35 cellular contexts compared by ENCODE assay signal in the genomic region with DNA sequence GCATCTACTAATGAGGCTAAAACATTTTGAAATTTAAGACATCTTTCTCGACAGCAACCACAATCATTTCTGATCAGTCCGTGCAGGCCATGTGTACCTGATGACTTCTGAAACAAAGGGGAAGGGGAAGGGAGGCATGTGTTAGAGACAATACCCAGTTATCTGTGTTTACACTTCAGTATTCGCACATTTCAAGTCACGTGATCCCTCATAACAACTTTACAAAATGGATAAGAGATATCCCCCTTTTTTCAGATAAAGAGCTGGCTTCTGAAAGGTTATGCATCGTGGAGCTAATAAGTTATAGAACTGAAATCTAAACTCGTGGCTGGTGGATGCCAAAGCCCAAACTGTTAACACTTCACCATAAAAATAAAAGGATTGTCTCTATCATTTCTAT.
DNase-seq lines count a peak whose midpoint lies in the region; ATAC-seq, FAIRE-seq and TF ChIP-seq lines count a peak whose summit lies in the region.
"Had no signal": no experiment of that assay in that cellular context is flagged by ENCODE, and none has a peak within 500 bp of the region (broad histone marks: within the 10 kb centered on the region; RNA-seq: fewer than 3 reads in every experiment).

No MANE protein-coding gene starts in this region.

- no peak overlapping the region for H3K27ac ChIP-seq in HepG2 (ENCODE audit: extremely low read length, insufficient read depth, low read length)
- H3K27ac ChIP-seq in right lobe of liver = no peak overlapping the region
- no peak overlapping the region for H3K27ac ChIP-seq in H9 (ENCODE audit: insufficient read length, low read depth, low read length)
- H3K27ac ChIP-seq in K562 (ENCODE audit: extremely low read depth, low read depth, low read length) = no peak overlapping the region
- no peak overlapping the region for H3K27ac ChIP-seq in psoas muscle
- H3K27ac ChIP-seq: 22Rv1, A549, BLaER1, C4-2B had no signal

- POLR2A ChIA-PET in HepG2 (lab: Yijun Ruan, JAX) = no interaction called here
- POLR2A ChIA-PET in K562 (lab: Yijun Ruan, JAX) = no interaction called here

- H3K4me1 ChIP-seq in HepG2 (ENCODE audit: insufficient read depth, low read length) (no peaks in the 10 kb centered on the region), right lobe of liver (no peaks in the 10 kb centered on the region), H9 (ENCODE audit: insufficient read depth, low read length) (peaks cover 2% of the 10 kb centered on the region; the same call in 1 of the 2 replicates), K562 (replicated peaks in 1 of 2; ENCODE audit: control insufficient read depth in 2 of 2, insufficient read depth in 2 of 2, low read length in 2 of 2) (no peaks in the 10 kb centered on the region), psoas muscle (no peaks in the 10 kb centered on the region)
- H3K4me1 ChIP-seq: Caco-2 had no signal

- CTCF ChIA-PET in HepG2 (lab: Yijun Ruan, JAX; ENCODE audit: low intra/inter-chr PET ratio, low total read pairs) = no interaction called here
- CTCF ChIA-PET in K562 (lab: Yijun Ruan, JAX; ENCODE audit: low intra/inter-chr PET ratio) = no interaction called here

- H4K8ac ChIP-seq in H9 (replicated peaks; ENCODE audit: insufficient read length, low read depth, low read length) = no peak overlapping the region

- H3K36me3 Mint-ChIP-seq in H9 (ENCODE audit: insufficient read depth in 1 of 3, low read depth in 3 of 3) = no peaks in the 10 kb centered on the region
- no peaks in the 10 kb centered on the region for H3K36me3 Mint-ChIP-seq in effector memory CD8-positive, alpha-beta T cell (ENCODE audit: insufficient read depth)
- H3K36me3 Mint-ChIP-seq: CD14-positive monocyte; CD4-positive, alpha-beta memory T cell; CD4-positive, CD25-positive, alpha-beta regulatory T cell; CD8-positive, alpha-beta T cell had no signal

- H3K27me3 ChIP-seq in HepG2 (ENCODE audit: control insufficient read depth in 1 of 2, insufficient read depth in 2 of 2, low read length in 2 of 2) (no peaks in the 10 kb centered on the region; a peak in 1 of 5 replicates), right lobe of liver (no peaks in the 10 kb centered on the region), H9 (ENCODE audit: insufficient read depth, low read length) (no peaks in the 10 kb centered on the region), K562 (ENCODE audit: control insufficient read depth in 2 of 2, insufficient read depth in 2 of 2, low read length in 2 of 2) (no peaks in the 10 kb centered on the region), psoas muscle (ENCODE audit: insufficient read depth in 3 of 3, low read length in 2 of 3) (no peaks in the 10 kb centered on the region)
- H3K27me3 ChIP-seq: BE2C; BLaER1; BLaER1 treated with 17β-estradiol and CSF1 and Interleukin-3, amounts not matched to agents 10 nM and 100 nM had no signal

- FAIRE-seq in HepG2 (lab: Jason Lieb, UNC) (no peak), D721Med (lab: Jason Lieb, UNC) (peak; percentile 72), K562 (lab: Jason Lieb, UNC) (no peak)
- FAIRE-seq: A549 had no signal

- H3T11ph ChIP-seq in H9 (ENCODE audit: low read length) = no peak overlapping the region

- DNase-seq in HepG2 (ENCODE audit: low spot score) = no peak
- no peak for DNase-seq in right lobe of liver
- DNase-seq in D721Med (ENCODE audit: insufficient read length, low spot score) = no peak
- no peak for DNase-seq in H9
- no peak for DNase-seq in K562 (ENCODE audit: extremely low read depth in 1 of 4, low spot score in 3 of 4)
- no peak for DNase-seq in effector memory CD8-positive, alpha-beta T cell
- DNase-seq in psoas muscle = no peak
- no peak for DNase-seq in HT-29 (ENCODE audit: low spot score)
- DNase-seq: 8988T; ACHN; AML-193; BE2C; C1 segment of cervical spinal cord; Caco-2; Calu3; CD4-positive, alpha-beta memory T cell; CD4-positive, alpha-beta T cell; CD4-positive, CD25-positive, alpha-beta regulatory T cell; CD8-positive, alpha-beta memory T cell; CD8-positive, alpha-beta T cell; COR-L47; DMS 273 treated with DMSO at 0.1 percent for 48 hours; DMS153; DMS53; DMS79; DMS79 treated with DMSO at 0.1 percent for 48 hours; DND-41; EL had no signal

- peaks cover 5% of the 10 kb centered on the region in 2 experiments for H3K4me1 Mint-ChIP-seq in H9
- peaks cover 2 to 4% of the 10 kb centered on the region in 2 donors for H3K4me1 Mint-ChIP-seq in effector memory CD8-positive, alpha-beta T cell (ENCODE audit: low read depth in 2 of 2)

- TF ChIP-seq POLR2A in HepG2 (IDR thresholded peaks at IDR 0.05; ENCODE audit: insufficient read depth in 1 of 2, low read depth in 2 of 2, low read length in 2 of 2) = no peak
- no peak for TF ChIP-seq POLR2A in right lobe of liver (IDR thresholded peaks at IDR 0.05)
- TF ChIP-seq POLR2A in K562 (conservative IDR thresholded peaks at IDR 0.05) = no peak

- no peak for TF ChIP-seq RAD21 in HepG2 (CRISPR knock-in tag; IDR thresholded peaks at IDR 0.05)
- TF ChIP-seq RAD21 in K562 (CRISPR knock-in tag; conservative IDR thresholded peaks at IDR 0.05 in 1 of 2, IDR thresholded peaks at IDR 0.05 in 1 of 2) = no peak

- no peak overlapping the region for H3K4me3 Mint-ChIP-seq in H9
- H3K4me3 Mint-ChIP-seq in effector memory CD8-positive, alpha-beta T cell = no peak overlapping the region
- H3K4me3 Mint-ChIP-seq: B cell; CD14-positive monocyte; CD4-positive, alpha-beta memory T cell; CD4-positive, alpha-beta T cell; CD4-positive, CD25-positive, alpha-beta regulatory T cell; CD8-positive, alpha-beta memory T cell; CD8-positive, alpha-beta T cell had no signal

- no peak overlapping the region for H2BK5ac ChIP-seq in H9 (ENCODE audit: insufficient read length, low read length)

- no peak overlapping the region for H3K56ac ChIP-seq in H9 (ENCODE audit: insufficient read length, low read depth, low read length)

- ATAC-seq in HepG2 (no peak), right lobe of liver (no peak), K562 (no peak), psoas muscle (no peak)
- no peak for ATAC-seq in effector memory CD8-positive, alpha-beta T cell (replicated peaks)
- ATAC-seq: A549; CD8-positive, alpha-beta T cell had no signal

- TF ChIP-seq EP300 in HepG2 (IDR thresholded peaks at IDR 0.05; ENCODE audit: low read depth in 2 of 2, low read length in 2 of 2) (no peak), HepG2 (CRISPR knock-in tag; IDR thresholded peaks at IDR 0.05; ENCODE audit: borderline replicate concordance) (no peak), K562 (IDR thresholded peaks at IDR 0.05; ENCODE audit: low read length) (no peak)

- no peak overlapping the region for H2BK120ac ChIP-seq in H9 (ENCODE audit: low read depth, low read length, poor library complexity, severe bottlenecking)

- H4K5ac ChIP-seq in H9 (ENCODE audit: insufficient read length, low read depth, low read length) = no peak overlapping the region

- no peak for TF ChIP-seq CTCF in HepG2 (CRISPR knock-in tag; IDR thresholded peaks at IDR 0.05)
- no peak for TF ChIP-seq CTCF in right lobe of liver (IDR thresholded peaks at IDR 0.05)
- no peak for TF ChIP-seq CTCF in D721Med (IDR thresholded peaks at IDR 0.05; ENCODE audit: insufficient read depth, missing control alignments)
- no peak for TF ChIP-seq CTCF in H9 (conservative IDR thresholded peaks at IDR 0.05)
- no peak for TF ChIP-seq CTCF in K562 (IDR thresholded peaks at IDR 0.05 in 2 of 3, conservative IDR thresholded peaks at IDR 0.05 in 1 of 3; ENCODE audit: insufficient read depth in 2 of 3, low read depth in 1 of 3, low read length in 3 of 3)
- TF ChIP-seq CTCF in psoas muscle (IDR thresholded peaks at IDR 0.05) = no peak

- H3K14ac ChIP-seq in H9 (ENCODE audit: insufficient read depth, low read length) = no peak overlapping the region

- BruUV-seq in HepG2 (replicated peaks; lab: Mats Ljungman, UMichigan) (no TSS peak), K562 (replicated peaks; lab: Mats Ljungman, UMichigan) (no TSS peak)

- H2AK5ac ChIP-seq in H9 (ENCODE audit: insufficient read length, low read length) = peak overlapping the region; percentile 80

- no peaks in the 10 kb centered on the region for H3K9me3 Mint-ChIP-seq in H9
- no peaks in the 10 kb centered on the region for H3K9me3 Mint-ChIP-seq in effector memory CD8-positive, alpha-beta T cell
- H3K9me3 Mint-ChIP-seq: CD14-positive monocyte; CD4-positive, alpha-beta memory T cell; CD4-positive, alpha-beta T cell; CD8-positive, alpha-beta memory T cell; CD8-positive, alpha-beta T cell had no signal

- no peaks in the 10 kb centered on the region for H3K79me1 ChIP-seq in H9 (ENCODE audit: insufficient read depth, low read depth, low read length, poor library complexity, severe bottlenecking)

- H3K9me3 ChIP-seq in HepG2 (ENCODE audit: low read length) (peaks cover 64% of the 10 kb centered on the region), right lobe of liver (no peaks in the 10 kb centered on the region), H9 (ENCODE audit: control insufficient read depth, low read depth, low read length) (no peaks in the 10 kb centered on the region), K562 (replicated peaks; ENCODE audit: control insufficient read depth, insufficient read depth, low read depth, low read length) (no peaks in the 10 kb centered on the region; the same call in 1 of the 2 replicates), psoas muscle (no peaks in the 10 kb centered on the region)
- H3K9me3 ChIP-seq: A549, BE2C, BLaER1, Caco-2 had no signal

- no peak overlapping the region for H3K23ac ChIP-seq in H9 (ENCODE audit: insufficient read length, low read depth, low read length)

- H4K20me1 ChIP-seq in HepG2 (ENCODE audit: insufficient read depth, low read length) (no peaks in the 10 kb centered on the region), H9 (ENCODE audit: control insufficient read depth, insufficient read depth, insufficient read length) (no peaks in the 10 kb centered on the region), K562 (replicated peaks; ENCODE audit: control insufficient read depth, insufficient read depth, low read length) (no peaks in the 10 kb centered on the region)
- H4K20me1 ChIP-seq: BLaER1; BLaER1 treated with 17β-estradiol and CSF1 and Interleukin-3, amounts not matched to agents 10 nM and 100 nM had no signal

- no peak overlapping the region for H3K18ac ChIP-seq in H9 (ENCODE audit: insufficient read length, low read depth, low read length)

- in situ Hi-C loops in HepG2 (cut with HindIII; ENCODE audit: extremely low pct_ligation_motif_present, low pct_unique_long_range_greater_than_20kb) (no loop called here), K562 (cut with MboI) (no loop called here)

- no peaks in the 10 kb centered on the region for H3K23me2 ChIP-seq in H9 (ENCODE audit: insufficient read length, low read depth, low read length, poor library complexity, severe bottlenecking)

- H2AFZ ChIP-seq in HepG2 (ENCODE audit: low read length) (no peak overlapping the region), H9 (ENCODE audit: low read length) (no peak overlapping the region), K562 (ENCODE audit: low read depth, low read length) (no peak overlapping the region)

- H3K27me3 Mint-ChIP-seq in H9 (ENCODE audit: low read depth) = no peaks in the 10 kb centered on the region
- no peaks in the 10 kb centered on the region for H3K27me3 Mint-ChIP-seq in effector memory CD8-positive, alpha-beta T cell
- H3K27me3 Mint-ChIP-seq: B cell had no signal

- intact Hi-C loops in HepG2 (cut with micrococcal nuclease; ENCODE audit: unreplicated experiment) = no loop called here
- intact Hi-C loops in right lobe of liver (cut with DNase I) = no loop called here
- intact Hi-C loops in K562 (cut with micrococcal nuclease) = no loop called here
- intact Hi-C loops in psoas muscle (cut with DNase I) = no loop called here

- H4K91ac ChIP-seq in H9 (ENCODE audit: insufficient read length, low read depth, low read length) = no peak overlapping the region

- H3K36me3 ChIP-seq in HepG2 (replicated peaks in 1 of 2; ENCODE audit: control insufficient read depth in 1 of 2, insufficient read depth in 2 of 2, low read length in 2 of 2) = no peaks in the 10 kb centered on the region
- no peaks in the 10 kb centered on the region for H3K36me3 ChIP-seq in right lobe of liver
- H3K36me3 ChIP-seq in K562 (ENCODE audit: control insufficient read depth, insufficient read depth, low read length) = no peaks in the 10 kb centered on the region
- no peaks in the 10 kb centered on the region for H3K36me3 ChIP-seq in psoas muscle (ENCODE audit: insufficient read depth in 1 of 2, low read depth in 1 of 2)
- H3K36me3 ChIP-seq: BE2C; BLaER1; BLaER1 treated with 17β-estradiol and CSF1 and Interleukin-3, amounts not matched to agents 10 nM and 100 nM had no signal

- no peaks in the 10 kb centered on the region for H3K9me1 ChIP-seq in K562 (ENCODE audit: control insufficient read depth, insufficient read depth, low read length)

- H2BK12ac ChIP-seq in H9 (ENCODE audit: insufficient read length, low read depth, low read length) = no peak overlapping the region

- H3K4me2 ChIP-seq in HepG2 (ENCODE audit: low read depth, low read length) = no peak overlapping the region
- no peak overlapping the region for H3K4me2 ChIP-seq in H9 (ENCODE audit: insufficient read depth, insufficient read length, low read length)
- H3K4me2 ChIP-seq in K562 (ENCODE audit: insufficient read depth, low read length) = no peak overlapping the region
- H3K4me2 ChIP-seq: A549, BLaER1 had no signal

- no peak overlapping the region for H3K4ac ChIP-seq in H9 (ENCODE audit: low read depth, low read length)

- H3K9ac ChIP-seq in HepG2 (ENCODE audit: insufficient read depth, low read depth, low read length) = no peak overlapping the region
- H3K9ac ChIP-seq in H9 (ENCODE audit: extremely low read depth, insufficient read length, low read length) = no peak overlapping the region
- no peak overlapping the region for H3K9ac ChIP-seq in K562 (ENCODE audit: insufficient read depth in 1 of 2, low read depth in 2 of 2, low read length in 2 of 2)
- H3K9ac ChIP-seq: BLaER1; BLaER1 treated with 17β-estradiol and CSF1 and Interleukin-3, amounts not matched to agents 10 nM and 100 nM had no signal

- no peaks in the 10 kb centered on the region for H3K79me2 ChIP-seq in HepG2 (ENCODE audit: insufficient read depth, low read length)
- H3K79me2 ChIP-seq in H9 (ENCODE audit: insufficient read depth, low read length) = no peaks in the 10 kb centered on the region
- no peaks in the 10 kb centered on the region for H3K79me2 ChIP-seq in K562 (ENCODE audit: control insufficient read depth, insufficient read depth, low read length)

- H3K4me3 ChIP-seq in HepG2 (replicated peaks in 1 of 3; ENCODE audit: insufficient read depth in 1 of 3, low read depth in 2 of 3, low read length in 3 of 3) (no peak overlapping the region), right lobe of liver (no peak overlapping the region), K562 (no peak overlapping the region), psoas muscle (no peak overlapping the region)
- H3K4me3 ChIP-seq: A549; BLaER1; BLaER1 treated with 17β-estradiol and CSF1 and Interleukin-3, amounts not matched to agents 10 nM and 100 nM had no signal

- no peak overlapping the region for H3K27ac Mint-ChIP-seq in H9
- H3K27ac Mint-ChIP-seq in effector memory CD8-positive, alpha-beta T cell = no peak overlapping the region
- H3K27ac Mint-ChIP-seq: B cell; CD14-positive monocyte; CD4-positive, alpha-beta memory T cell; CD4-positive, alpha-beta T cell; CD4-positive, CD25-positive, alpha-beta regulatory T cell; CD8-positive, alpha-beta memory T cell; CD8-positive, alpha-beta T cell had no signal

- 10% methylated on average over 6 of the region's 6 CpGs for WGBS in HepG2 (ENCODE audit: low lambda C conversion rate)
- WGBS in right lobe of liver (ENCODE audit: insufficient coverage, low coverage, low lambda C conversion rate, missing lambda C conversion rate) = 37% methylated on average over 6 of the region's 6 CpGs
- WGBS in H9 (ENCODE audit: extremely low coverage, insufficient read length, low lambda C conversion rate) = no CpG with 5 or more reads among the region's 6 CpGs
- 1% methylated on average over 6 of the region's 6 CpGs for WGBS in K562 (ENCODE audit: insufficient coverage, low coverage, missing lambda C conversion rate)
- WGBS in psoas muscle, 3 donors = 83 to 91% (median 86%) methylated on average over 6 of the region's 6 CpGs

- H2BK15ac ChIP-seq in H9 (ENCODE audit: low read depth, low read length) = no peak overlapping the region

- H2BK20ac ChIP-seq in H9 (ENCODE audit: low read depth, low read length, poor library complexity, severe bottlenecking) = no peak overlapping the region

Comparison
In these comparisons a context has a peak if more than half of its experiments do, and no peak if none do; other contexts are left out.
1. Of the 241 proteins assayed by ChIP-seq in both HepG2 and K562: peak only in HepG2: none; only in K562: TFE3; in both: RAD51; in neither: 238; mixed calls (peak in some experiments, not most) for 1.